13 cellular contexts compared by ENCODE assay signal in genomic region chr3:129740120-129740519, GRCh38.
DNase-seq lines count a peak whose midpoint lies in the region; ATAC-seq and TF ChIP-seq lines count a peak whose summit lies in the region.
"Had no signal": no experiment of that assay in that cellular context is flagged by ENCODE, and none has a peak within 500 bp of the region (broad histone marks: within the 10 kb centered on the region; RNA-seq: fewer than 3 reads in every experiment).

No MANE protein-coding gene starts in this region.

- H3K4me3 Mint-ChIP-seq in T-helper 17 cell (peak overlapping the region; percentile 16), nephron (no peak overlapping the region)
- H3K4me3 Mint-ChIP-seq: CD8-positive, alpha-beta memory T cell; HFFc6 had no signal

- TF ChIP-seq CTCF in nephron (IDR thresholded peaks at IDR 0.05; ENCODE audit: unreplicated experiment in 3 of 3): no peak

- ATAC-seq in T-helper 17 cell (no peak), left lobe of liver (peak; percentile 87)

- H3K9me3 ChIP-seq in T-helper 17 cell (ENCODE audit: control insufficient read depth, low read length, poor library complexity, severe bottlenecking): no peaks in the 10 kb centered on the region
- H3K9me3 ChIP-seq: BLaER1 had no signal

- no peaks in the 10 kb centered on the region for H3K36me3 Mint-ChIP-seq in T-helper 17 cell (ENCODE audit: low read depth)
- peaks cover 4% of the 10 kb centered on the region for H3K36me3 Mint-ChIP-seq in nephron (ENCODE audit: low read depth)

- H3K27me3 Mint-ChIP-seq in T-helper 17 cell (no peaks in the 10 kb centered on the region), nephron (ENCODE audit: low read depth) (no peaks in the 10 kb centered on the region)
- H3K27me3 Mint-ChIP-seq: CD8-positive, alpha-beta memory T cell had no signal

- peaks cover 19% of the 10 kb centered on the region for H3K4me1 Mint-ChIP-seq in T-helper 17 cell
- peaks cover 11% of the 10 kb centered on the region for H3K4me1 Mint-ChIP-seq in nephron

- no peaks in the 10 kb centered on the region for H3K9me3 Mint-ChIP-seq in nephron
- H3K9me3 Mint-ChIP-seq: CD8-positive, alpha-beta memory T cell; HFFc6 had no signal

- DNase-seq in T-helper 17 cell (no peak), left lobe of liver (ENCODE audit: low spot score) (no peak), DMS79 (lab: John Stamatoyannopoulos, UW) (no peak), OCI-M1 (lab: John Stamatoyannopoulos, UW) (no peak), putamen (ENCODE audit: low spot score) (no peak)
- no peak for DNase-seq in activated CD8-positive, alpha-beta memory T cell treated with anti-CD3 and anti-CD28 coated beads for 24 hours
- DNase-seq: CD8-positive, alpha-beta memory T cell; DMS53; HCEC 1CT; HFFc6; IMR-90 had no signal

- no peak overlapping the region for H3K27ac Mint-ChIP-seq in T-helper 17 cell
- peak overlapping the region in 2 of 3 experiments; percentile 14 to 69 for H3K27ac Mint-ChIP-seq in nephron
- H3K27ac Mint-ChIP-seq: CD8-positive, alpha-beta memory T cell; HFFc6 had no signal
